ENCODE assay signal across 17 cellular contexts in the genomic region with DNA sequence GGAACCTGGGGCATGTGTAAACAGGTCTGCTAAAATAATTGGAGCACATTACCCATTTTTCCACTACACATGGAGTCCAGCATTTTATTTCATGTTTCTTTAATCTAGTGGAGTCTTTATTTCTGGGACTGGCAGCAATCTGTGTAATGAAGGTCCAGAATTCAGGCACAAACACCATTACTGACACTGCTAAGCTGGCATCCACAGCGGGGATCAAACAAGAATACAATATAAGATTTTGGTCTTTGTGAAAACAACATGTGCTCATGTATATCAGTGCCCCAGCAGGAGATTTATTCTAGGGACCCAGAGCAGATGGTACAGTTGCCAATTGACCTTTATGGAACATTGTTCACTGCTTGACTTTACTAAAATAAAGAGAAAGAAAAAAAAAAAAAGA.
DNase-seq lines count a peak whose midpoint lies in the region; FAIRE-seq and TF ChIP-seq lines count a peak whose summit lies in the region.
"Had no signal": no experiment of that assay in that cellular context is flagged by ENCODE, and none has a peak within 500 bp of the region (broad histone marks: within the 10 kb centered on the region; RNA-seq: fewer than 3 reads in every experiment).

No MANE protein-coding gene starts in this region.

- no peak for FAIRE-seq in GM12891 (lab: Jason Lieb, UNC)
- FAIRE-seq: HTR-8/SVneo had no signal

- no peaks in the 10 kb centered on the region; the same call in 1 of the 2 replicates for H3K27me3 ChIP-seq in H7 (ENCODE audit: control insufficient read depth, insufficient read depth, low read length)

- no peak for TF ChIP-seq POLR2A in GM12891 (IDR thresholded peaks at IDR 0.05; ENCODE audit: low read depth, low read length)

- peak; percentile 91 for DNase-seq in DMS 273 treated with DMSO at 0.1 percent for 48 hours (lab: John Stamatoyannopoulos, UW)
- DNase-seq in NCI-H146 treated with DMSO at 0.1 percent for 48 hours (lab: John Stamatoyannopoulos, UW; ENCODE audit: unreplicated experiment), result peak; percentile 94
- DNase-seq in NCI-H345 treated with DMSO at 0.1 percent for 48 hours (lab: John Stamatoyannopoulos, UW; ENCODE audit: unreplicated experiment), result peak; percentile 78
- DNase-seq in cerebellum (ENCODE audit: low spot score), result peak; percentile 68
- no peak for DNase-seq in GM12891 (ENCODE audit: insufficient read length, low spot score)
- DNase-seq in activated effector memory CD4-positive, alpha-beta T cell treated with anti-CD3 and anti-CD28 coated beads, Interleukin-2, amount 50 U/mL, for 16 hours, result no peak
- no peak for DNase-seq in NCI-H526 treated with DMSO at 0.1 percent for 48 hours (lab: John Stamatoyannopoulos, UW)
- DNase-seq in H7, result no peak
- DNase-seq: DMS79 treated with DMSO at 0.1 percent for 48 hours, GDM1, GOT3, MV-4-11, NCI-H187 treated with DMSO at 0.1 percent for 48 hours, NCI-H510A treated with DMSO at 0.1 percent for 48 hours, Right ventricle myocardium superior, SK-N-SH had no signal

- peaks cover 25% of the 10 kb centered on the region for H3K36me3 ChIP-seq in H7 (replicated peaks; ENCODE audit: control insufficient read depth, insufficient read depth, low read length)

- H3K4me3 ChIP-seq in H7 (ENCODE audit: insufficient read depth, low read depth, low read length), result no peak overlapping the region

TF ChIP-seq in GM12891, 5 proteins besides CTCF, POLR2A, EP300 and RAD21:
- TF ChIP-seq TAF1 (IDR thresholded peaks at IDR 0.05; ENCODE audit: low read depth, low read length) (no peak), POLR2AphosphoS5 (IDR thresholded peaks at IDR 0.05; ENCODE audit: low read depth, low read length) (no peak), PAX5 (IDR thresholded peaks at IDR 0.05; ENCODE audit: insufficient read depth, low read length, severe bottlenecking) (no peak), POU2F2 (IDR thresholded peaks at IDR 0.05; ENCODE audit: low read depth, low read length) (no peak), SPI1 (IDR thresholded peaks at IDR 0.05; ENCODE audit: low read depth, low read length) (no peak)

Comparison
In these comparisons a context has a peak if more than half of its experiments do, and no peak if none do; other contexts are left out.
1. DNase-seq: peak in DMS 273 treated with DMSO at 0.1 percent for 48 hours (single experiment), NCI-H146 treated with DMSO at 0.1 percent for 48 hours (single experiment), NCI-H345 treated with DMSO at 0.1 percent for 48 hours (single experiment) and cerebellum (single experiment); none in GM12891 (single experiment), activated effector memory CD4-positive, alpha-beta T cell treated with anti-CD3 and anti-CD28 coated beads, Interleukin-2, amount 50 U/mL, for 16 hours (single experiment), NCI-H526 treated with DMSO at 0.1 percent for 48 hours (single experiment) and H7 (single experiment).